ENCODE assay signal across 32 cellular contexts in genomic region chr19:50152578-50152977, GRCh38. TPM values are rescaled to one million over a fixed set of nuclear protein-coding genes. Genes with fewer than 3 reads are reported as not detected.
"Had no signal": no experiment of that assay in that cellular context is flagged by ENCODE, and none has a peak within 500 bp of the region (broad histone marks: within the 10 kb centered on the region; RNA-seq: fewer than 3 reads in every experiment).

No MANE protein-coding gene starts in this region.

- H3K9me3 ChIP-seq: left ventricle myocardium inferior, mucosa of descending colon, ovary, prostate gland, sigmoid colon, suprapubic skin, thoracic aorta, tibial artery, upper lobe of right lung had no signal

- H3K27ac ChIP-seq: left ventricle myocardium inferior, ovary, prostate gland, sigmoid colon, spleen, suprapubic skin, thoracic aorta, tibial artery, upper lobe of right lung had no signal

- DNase-seq: immature natural killer cell; kidney; left colon; left ventricle myocardium inferior; mesendoderm; mucosa of descending colon; naive thymus-derived CD4-positive, alpha-beta T cell; ovary; retina; right cardiac atrium; sigmoid colon; small intestine; spleen; stimulated activated CD4-positive, alpha-beta T cell treated with anti-CD3 and anti-CD28 coated beads, Interleukin-4, amount 100 ng/mL, for 24 hours; stimulated activated naive CD4-positive, alpha-beta T cell; tibial artery; trophoblast cell; upper lobe of right lung had no signal

- FAIRE-seq: islet of Langerhans, kidney, small intestine, urothelium cell line had no signal

- H3K27me3 ChIP-seq: ovary, upper lobe of right lung had no signal

- H3K4me1 ChIP-seq: prostate gland, upper lobe of right lung had no signal

- H3K36me3 ChIP-seq: left ventricle myocardium inferior, ovary, prostate gland, sigmoid colon, spleen, suprapubic skin, thoracic aorta, tibial artery, upper lobe of right lung had no signal

- H3K4me3 ChIP-seq: left ventricle myocardium inferior, lung, mucosa of descending colon, ovary, prostate gland, sigmoid colon, spleen, suprapubic skin, thoracic aorta, tibial artery, upper lobe of right lung had no signal

- ATAC-seq: left colon; mucosa of descending colon; naive thymus-derived CD4-positive, alpha-beta T cell; natural killer cell treated with Interleukin-12 subunit alpha and Interleukin-12 subunit beta and Interleukin-15 and Interleukin-18, amount 100 ng/mL, for 72 hours; right cardiac atrium; stimulated activated effector memory CD8-positive, alpha-beta T cell treated with anti-CD3 and anti-CD28 coated beads, Interleukin-12 subunit alpha, Interleukin-12 subunit beta, amount 100 ng/mL, for 72 hours; upper lobe of right lung had no signal

RNA-seq across cellular contexts. Expression of gene IZUMO2, which starts 10.5 kb away (rescaled TPM):
- total RNA-seq: kidney; left colon; left ventricle myocardium inferior; lower leg skin; mesothelial cell of epicardium; mucosa of descending colon; myocyte; naive thymus-derived CD4-positive, alpha-beta T cell; natural killer cell treated with Interleukin-12 subunit alpha and Interleukin-12 subunit beta and Interleukin-15 and Interleukin-18, amount 100 ng/mL, for 72 hours; omental fat pad; ovary; right cardiac atrium; sigmoid colon; spleen; subcutaneous adipose tissue; suprapubic skin; thoracic aorta; upper lobe of right lung had no signal
- polyA plus RNA-seq: immature natural killer cell; naive thymus-derived CD4-positive, alpha-beta T cell; neural cell; ovary; right cardiac atrium; sigmoid colon; spleen had no signal

RNA-seq across cellular contexts. Expression of gene MYH14, which starts 50.8 kb away (rescaled TPM):
- total RNA-seq: myocyte; naive thymus-derived CD4-positive, alpha-beta T cell; natural killer cell treated with Interleukin-12 subunit alpha and Interleukin-12 subunit beta and Interleukin-15 and Interleukin-18, amount 100 ng/mL, for 72 hours had no signal
- polyA plus RNA-seq: immature natural killer cell; naive thymus-derived CD4-positive, alpha-beta T cell; neural cell had no signal
